In genomic region chr17:2406271-2406902, GRCh38 we compare ENCODE assay signal across 9 cellular contexts. TPM values are rescaled to one million over a fixed set of nuclear protein-coding genes. Genes with fewer than 3 reads are reported as not detected.
DNase-seq lines count a peak whose midpoint lies in the region; ATAC-seq and TF ChIP-seq lines count a peak whose summit lies in the region.
"Had no signal": no experiment of that assay in that cellular context is flagged by ENCODE, and none has a peak within 500 bp of the region (broad histone marks: within the 10 kb centered on the region; RNA-seq: fewer than 3 reads in every experiment).

No MANE protein-coding gene starts in this region.

- TF ChIP-seq CTCF in tibial nerve (IDR thresholded peaks at IDR 0.05), result no peak

- H3K4me3 ChIP-seq in muscle layer of colon (ENCODE audit: low read depth in 1 of 2, low read length in 2 of 2) (no peak overlapping the region), tibial nerve (no peak overlapping the region)

- H3K9me3 Mint-ChIP-seq in activated CD8-positive, alpha-beta memory T cell treated with anti-CD3 and anti-CD28 coated beads, Interleukin-2, amount 10 ng/mL, durations not matched to agents 7 days and 5 days (ENCODE audit: low read depth), result no peaks in the 10 kb centered on the region
- H3K9me3 Mint-ChIP-seq in central memory CD8-positive, alpha-beta T cell, result no peaks in the 10 kb centered on the region

- H3K27me3 ChIP-seq in muscle layer of colon (ENCODE audit: control insufficient read depth in 1 of 2, insufficient read depth in 2 of 2, low read length in 2 of 2) (no peaks in the 10 kb centered on the region), tibial nerve (no peaks in the 10 kb centered on the region)

- H3K36me3 ChIP-seq in muscle layer of colon (ENCODE audit: insufficient read depth, low read length), result no peaks in the 10 kb centered on the region
- H3K36me3 ChIP-seq in tibial nerve, result peaks cover 0 to 9% (median 0%) of the 10 kb centered on the region in 3 donors

- no peaks in the 10 kb centered on the region for H3K36me3 Mint-ChIP-seq in activated CD8-positive, alpha-beta memory T cell treated with anti-CD3 and anti-CD28 coated beads, Interleukin-2, amount 10 ng/mL, durations not matched to agents 7 days and 5 days
- peaks cover 8% of the 10 kb centered on the region for H3K36me3 Mint-ChIP-seq in central memory CD8-positive, alpha-beta T cell (ENCODE audit: insufficient read depth)

- no peak overlapping the region for H3K4me3 Mint-ChIP-seq in activated CD8-positive, alpha-beta memory T cell treated with anti-CD3 and anti-CD28 coated beads, Interleukin-2, amount 10 ng/mL, durations not matched to agents 7 days and 5 days
- H3K4me3 Mint-ChIP-seq in central memory CD8-positive, alpha-beta T cell, result no peak overlapping the region

- H3K9ac ChIP-seq in muscle layer of colon (ENCODE audit: low read length), result no peak overlapping the region

- ATAC-seq in activated CD8-positive, alpha-beta memory T cell treated with anti-CD3 and anti-CD28 coated beads, Interleukin-2, amount 10 ng/mL, durations not matched to agents 7 days and 5 days, result no peak
- no peak for ATAC-seq in central memory CD8-positive, alpha-beta T cell (replicated peaks; ENCODE audit: extremely low read depth, poor library complexity, severe bottlenecking)
- ATAC-seq in GM19351 (IDR thresholded peaks at IDR 0.05; ENCODE audit: unreplicated experiment) (no peak), GM21528 (IDR thresholded peaks at IDR 0.05; ENCODE audit: low FRiP score, unreplicated experiment) (no peak)

- H3K4me1 ChIP-seq in muscle layer of colon (ENCODE audit: insufficient read depth, low read length) (peaks cover 53% of the 10 kb centered on the region), tibial nerve (peaks cover 0 to 59% (median 31%) of the 10 kb centered on the region in 4 donors)

- TF ChIP-seq EP300 in tibial nerve (IDR thresholded peaks at IDR 0.05), result no peak

- no peak for DNase-seq in activated CD8-positive, alpha-beta memory T cell treated with anti-CD3 and anti-CD28 coated beads, Interleukin-2, amount 10 ng/mL, durations not matched to agents 7 days and 5 days
- no peak for DNase-seq in activated CD8-positive, alpha-beta memory T cell treated with anti-CD3 and anti-CD28 coated beads for 24 hours
- DNase-seq in central memory CD8-positive, alpha-beta T cell (ENCODE audit: low spot score in 2 of 2), result no peak
- DNase-seq in tibial nerve (ENCODE audit: low spot score in 2 of 2) (no peak), activated gamma-delta T cell treated with Interleukin-2 at 50 U/mL for 16 hours (no peak)
- DNase-seq: stimulated activated CD4-positive, alpha-beta T cell treated with anti-CD3 and anti-CD28 coated beads, Interleukin-12 subunit alpha, Interleukin-12 subunit beta, amount 100 ng/mL, for 4 hours had no signal

- TF ChIP-seq POLR2A in tibial nerve (IDR thresholded peaks at IDR 0.05), result no peak

- peaks cover 29% of the 10 kb centered on the region for H3K4me1 Mint-ChIP-seq in activated CD8-positive, alpha-beta memory T cell treated with anti-CD3 and anti-CD28 coated beads, Interleukin-2, amount 10 ng/mL, durations not matched to agents 7 days and 5 days
- H3K4me1 Mint-ChIP-seq in central memory CD8-positive, alpha-beta T cell, result peaks cover 19% of the 10 kb centered on the region

- WGBS in tibial nerve, 2 donors, result 60 to 69% methylated on average over 8 of the region's 8 CpGs

- peak overlapping the region; percentile 2 for H3K27ac Mint-ChIP-seq in activated CD8-positive, alpha-beta memory T cell treated with anti-CD3 and anti-CD28 coated beads, Interleukin-2, amount 10 ng/mL, durations not matched to agents 7 days and 5 days
- H3K27ac Mint-ChIP-seq in central memory CD8-positive, alpha-beta T cell (ENCODE audit: low read depth), result peak overlapping the region; percentile 59

- H3K9me3 ChIP-seq in muscle layer of colon (ENCODE audit: low read length) (no peaks in the 10 kb centered on the region), tibial nerve (no peaks in the 10 kb centered on the region)

- H3K27me3 Mint-ChIP-seq in activated CD8-positive, alpha-beta memory T cell treated with anti-CD3 and anti-CD28 coated beads, Interleukin-2, amount 10 ng/mL, durations not matched to agents 7 days and 5 days, result no peaks in the 10 kb centered on the region
- no peaks in the 10 kb centered on the region for H3K27me3 Mint-ChIP-seq in central memory CD8-positive, alpha-beta T cell

- CTCF ChIA-PET in activated CD8-positive, alpha-beta memory T cell treated with anti-CD3 and anti-CD28 coated beads, Interleukin-2, amount 10 ng/mL, durations not matched to agents 7 days and 5 days (lab: Charles Lee), result interaction anchor here (2.0 to 7.3 kb wide), 3 partner anchors 10 to 23 kb away, joined by 8 to 70 read pairs (median 30); no protein-coding TSS in a partner anchor

- H3K27ac ChIP-seq in muscle layer of colon (ENCODE audit: low read depth, low read length) (peak overlapping the region; percentile 26), tibial nerve (peak overlapping the region; percentile 82 to 99 (median 94))

RNA-seq across cellular contexts. Expression of gene MNT, which starts 5.5 kb away (rescaled TPM):
- 10 to 100 TPM; 26.0 to 31.9 TPM for total RNA-seq in activated CD8-positive, alpha-beta memory T cell treated with anti-CD3 and anti-CD28 coated beads, Interleukin-2, amount 10 ng/mL, durations not matched to agents 7 days and 5 days
- total RNA-seq in tibial nerve, result 10 to 100 TPM; 12.6 to 32.8 (median 14.9) TPM
